ENCODE assay signal across 16 cellular contexts in the genomic region with DNA sequence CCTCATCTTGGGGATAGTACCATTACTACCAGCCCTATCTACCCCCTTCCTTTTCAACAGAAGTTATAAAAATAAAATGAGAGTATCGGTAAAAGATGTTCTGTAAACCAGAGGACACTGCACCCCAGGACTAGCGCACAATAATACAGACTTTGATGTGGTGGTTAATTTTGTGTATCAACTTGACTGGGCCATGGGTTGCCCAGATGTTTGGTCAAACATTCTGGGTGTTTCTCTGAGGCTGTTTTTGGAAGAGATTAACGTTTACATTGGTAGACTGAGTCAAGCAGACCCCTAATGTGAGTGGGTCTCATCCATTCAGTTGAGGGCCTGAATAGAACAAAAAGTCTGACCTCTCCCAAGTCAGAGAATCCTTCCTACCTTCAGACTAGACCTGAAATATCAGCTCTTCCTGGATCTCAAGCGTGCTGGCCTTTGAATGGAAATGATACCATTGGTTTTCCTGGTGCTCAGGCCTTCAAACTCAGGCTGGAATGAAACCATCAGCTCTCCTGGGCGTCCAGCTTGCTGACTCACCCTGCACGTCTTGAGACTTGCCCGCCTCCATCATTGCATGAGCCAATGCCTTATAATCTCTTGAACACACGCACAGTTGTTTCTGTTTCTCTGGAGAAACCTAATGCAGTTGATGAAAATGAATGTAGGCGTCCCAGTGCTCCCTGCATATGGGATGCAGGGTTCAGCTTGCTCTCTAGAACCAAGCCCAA. TPM values are rescaled to one million over a fixed set of nuclear protein-coding genes. Genes with fewer than 3 reads are reported as not detected.
DNase-seq lines count a peak whose midpoint lies in the region; ATAC-seq and TF ChIP-seq lines count a peak whose summit lies in the region.
"Had no signal": no experiment of that assay in that cellular context is flagged by ENCODE, and none has a peak within 500 bp of the region (broad histone marks: within the 10 kb centered on the region; RNA-seq: fewer than 3 reads in every experiment).

No MANE protein-coding gene starts in this region.

- H3K79me2 ChIP-seq in HCT116 (ENCODE audit: insufficient read depth, low read length), result no peaks in the 10 kb centered on the region

- H2AFZ ChIP-seq in HCT116 (ENCODE audit: low read depth, low read length, poor library complexity, severe bottlenecking), result no peak overlapping the region

- POLR2A ChIA-PET in HCT116 (lab: Charles Lee) (no interaction called here), WTC11 (lab: Charles Lee) (no interaction called here)

- H4K20me1 ChIP-seq in HCT116 (ENCODE audit: insufficient read depth), result no peaks in the 10 kb centered on the region

- no peak overlapping the region for H3K27ac ChIP-seq in HCT116 (ENCODE audit: low read depth, low read length)
- H3K27ac ChIP-seq: esophagus muscularis mucosa had no signal

- BruUV-seq in HCT116 (replicated peaks; lab: Mats Ljungman, UMichigan), result no TSS peak

- H3K9me2 ChIP-seq in HCT116 (ENCODE audit: insufficient read depth), result no peaks in the 10 kb centered on the region

- no peaks in the 10 kb centered on the region for H3K27me3 Mint-ChIP-seq in WTC11 (ENCODE audit: low read depth)

- no peak overlapping the region for H3K9ac ChIP-seq in HCT116 (ENCODE audit: low read length)

- peaks cover 17 to 31% of the 10 kb centered on the region in 2 experiments; a peak in 3 of 4 replicates for H3K4me1 ChIP-seq in HCT116 (ENCODE audit: control insufficient read depth in 1 of 2, insufficient read depth in 2 of 2, low read length in 2 of 2)
- H3K4me1 ChIP-seq: HAP-1 had no signal

- H3K36me3 ChIP-seq in HCT116 (ENCODE audit: control insufficient read depth in 1 of 2, insufficient read depth in 2 of 2, low read length in 2 of 2), result 0 out of 4 replicates have a peak, but pooled peaks cover 0 to 4% of the 10 kb centered on the region in 2 experiments

- no peaks in the 10 kb centered on the region for H3K9me3 ChIP-seq in HCT116 (ENCODE audit: control insufficient read depth in 1 of 2, insufficient read depth in 1 of 2, low read depth in 1 of 2, low read length in 2 of 2)
- H3K9me3 ChIP-seq: esophagus muscularis mucosa, HAP-1, mucosa of descending colon had no signal

- H3K4me2 ChIP-seq in HCT116 (ENCODE audit: low read length), result 0 out of 2 replicates have a peak overlapping the region, but pooled peaks have one; percentile 21

- TF ChIP-seq POLR2A in HCT116 (IDR thresholded peaks at IDR 0.05; ENCODE audit: borderline replicate concordance, extremely low read depth, insufficient read depth, insufficient read length), result no peak

- H3K36me3 Mint-ChIP-seq in WTC11, result peaks cover 9% of the 10 kb centered on the region
- H3K36me3 Mint-ChIP-seq: immature natural killer cell, type B pancreatic cell had no signal

- H3K4me3 Mint-ChIP-seq in WTC11, result no peak overlapping the region
- H3K4me3 Mint-ChIP-seq: activated naive CD4-positive, alpha-beta T cell treated with anti-CD3 and anti-CD28 coated beads for 36 hours; immature natural killer cell; type B pancreatic cell had no signal

- intact Hi-C loops in HCT116 (cut with micrococcal nuclease), result no loop called here

- no peak for TF ChIP-seq CTCF in HCT116 (IDR thresholded peaks at IDR 0.05 in 2 of 3, conservative IDR thresholded peaks at IDR 0.05 in 1 of 3; ENCODE audit: borderline replicate concordance in 1 of 3, insufficient read depth in 1 of 3, low read depth in 2 of 3, low read length in 2 of 3)
- TF ChIP-seq CTCF in WTC11 (IDR thresholded peaks at IDR 0.05), result no peak

- ATAC-seq in HCT116 (no peak), WTC11 (no peak), GM19351 (IDR thresholded peaks at IDR 0.05; ENCODE audit: unreplicated experiment) (no peak)
- ATAC-seq: mucosa of descending colon had no signal

- H3K9me3 Mint-ChIP-seq in WTC11, result peaks cover 8% of the 10 kb centered on the region; the same call in 1 of the 2 replicates
- H3K9me3 Mint-ChIP-seq: activated naive CD4-positive, alpha-beta T cell treated with anti-CD3 and anti-CD28 coated beads for 36 hours; immature natural killer cell; type B pancreatic cell had no signal

- RAD21 ChIA-PET in HCT116 (lab: Charles Lee; ENCODE audit: low non-redundant PET in 1 of 2, low total read pairs in 2 of 2, uncharacterized antibody in 2 of 2, unreplicated experiment in 2 of 2), result no interaction called here

- H3K4me1 Mint-ChIP-seq in WTC11, result peaks cover 44% of the 10 kb centered on the region

- CTCF ChIA-PET in HCT116 (lab: Charles Lee), result interaction anchor here (1.2 to 2.1 kb wide), 2 partner anchors 9 to 10 kb away, joined by 4 to 6 read pairs; a partner anchor contains a TSS
- CTCF ChIA-PET in WTC11 (lab: Charles Lee), result interaction anchor here (1.5 to 8.1 kb wide), 2 partner anchors 9 to 18 kb away, joined by 3 to 87 read pairs; a partner anchor contains a TSS

- no peaks in the 10 kb centered on the region for H3K27me3 ChIP-seq in HCT116 (ENCODE audit: insufficient read depth, low read length)

- peak; percentile 55 for DNase-seq in A172 (ENCODE audit: low spot score)
- DNase-seq in HCT116 (ENCODE audit: low read depth, low spot score), result no peak
- no peak for DNase-seq in WTC11 (ENCODE audit: low spot score)
- DNase-seq in fibroblast of peridontal ligament (ENCODE audit: extremely low read depth), result peak; percentile 93
- DNase-seq in middle frontal gyrus (ENCODE audit: extremely low spot score, low spot score), result no peak
- DNase-seq in NCI-H1092 (lab: John Stamatoyannopoulos, UW), result no peak
- DNase-seq in activated T-cell treated with anti-CD3 and anti-CD28 coated beads for 4 hours, result no peak
- DNase-seq: activated naive CD4-positive, alpha-beta T cell treated with anti-CD3 and anti-CD28 coated beads for 36 hours; immature natural killer cell; NCI-H1417; NCI-H69 had no signal

- H3K27ac Mint-ChIP-seq in WTC11, result 0 out of 2 replicates have a peak overlapping the region, but pooled peaks have one; percentile 45
- H3K27ac Mint-ChIP-seq: activated naive CD4-positive, alpha-beta T cell treated with anti-CD3 and anti-CD28 coated beads for 36 hours; immature natural killer cell; type B pancreatic cell had no signal

- no peak for TF ChIP-seq RAD21 in HCT116 (IDR thresholded peaks at IDR 0.05; ENCODE audit: low read depth)

- H3K4me3 ChIP-seq in HCT116 (replicated peaks in 1 of 2; ENCODE audit: low read depth in 1 of 2, low read length in 2 of 2), result no peak overlapping the region
- H3K4me3 ChIP-seq: esophagus muscularis mucosa, HAP-1, mucosa of descending colon had no signal

TF ChIP-seq in HCT116, 20 proteins besides CTCF, POLR2A, EP300 and RAD21 (continues in another document):
- TF ChIP-seq TCF7L2 (IDR thresholded peaks at IDR 0.05; ENCODE audit: borderline replicate concordance, extremely low read depth, insufficient read depth, insufficient read length) (no peak), SP1 (IDR thresholded peaks at IDR 0.05; ENCODE audit: low read depth) (no peak), ZFX (IDR thresholded peaks at IDR 0.05) (no peak), SIN3A (IDR thresholded peaks at IDR 0.05; ENCODE audit: low read depth) (no peak), EGR1 (IDR thresholded peaks at IDR 0.05; ENCODE audit: low read depth) (no peak), CEBPB (IDR thresholded peaks at IDR 0.05; ENCODE audit: low read depth) (no peak)
- TF ChIP-seq, protein P1, sequence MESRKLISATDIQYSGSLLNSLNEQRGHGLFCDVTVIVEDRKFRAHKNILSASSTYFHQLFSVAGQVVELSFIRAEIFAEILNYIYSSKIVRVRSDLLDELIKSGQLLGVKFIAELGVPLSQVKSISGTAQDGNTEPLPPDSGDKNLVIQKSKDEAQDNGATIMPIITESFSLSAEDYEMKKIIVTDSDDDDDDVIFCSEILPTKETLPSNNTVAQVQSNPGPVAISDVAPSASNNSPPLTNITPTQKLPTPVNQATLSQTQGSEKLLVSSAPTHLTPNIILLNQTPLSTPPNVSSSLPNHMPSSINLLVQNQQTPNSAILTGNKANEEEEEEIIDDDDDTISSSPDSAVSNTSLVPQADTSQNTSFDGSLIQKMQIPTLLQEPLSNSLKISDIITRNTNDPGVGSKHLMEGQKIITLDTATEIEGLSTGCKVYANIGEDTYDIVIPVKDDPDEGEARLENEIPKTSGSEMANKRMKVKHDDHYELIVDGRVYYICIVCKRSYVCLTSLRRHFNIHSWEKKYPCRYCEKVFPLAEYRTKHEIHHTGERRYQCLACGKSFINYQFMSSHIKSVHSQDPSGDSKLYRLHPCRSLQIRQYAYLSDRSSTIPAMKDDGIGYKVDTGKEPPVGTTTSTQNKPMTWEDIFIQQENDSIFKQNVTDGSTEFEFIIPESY (IDR thresholded peaks at IDR 0.05; ENCODE audit: extremely low read depth, insufficient replicate concordance, low read length), result no peak

TF ChIP-seq in WTC11, 78 proteins besides CTCF, POLR2A, EP300 and RAD21 (continues in another document):
- no peak for TF ChIP-seq SMAD3 (CRISPR knock-in tag; IDR thresholded peaks at IDR 0.05; ENCODE audit: borderline replicate concordance)
- no peak for TF ChIP-seq ZNF263 (CRISPR knock-in tag; IDR thresholded peaks at IDR 0.05; ENCODE audit: low read depth)
- TF ChIP-seq ZNF423 (CRISPR knock-in tag; IDR thresholded peaks at IDR 0.05), result no peak
- TF ChIP-seq, protein P2, sequence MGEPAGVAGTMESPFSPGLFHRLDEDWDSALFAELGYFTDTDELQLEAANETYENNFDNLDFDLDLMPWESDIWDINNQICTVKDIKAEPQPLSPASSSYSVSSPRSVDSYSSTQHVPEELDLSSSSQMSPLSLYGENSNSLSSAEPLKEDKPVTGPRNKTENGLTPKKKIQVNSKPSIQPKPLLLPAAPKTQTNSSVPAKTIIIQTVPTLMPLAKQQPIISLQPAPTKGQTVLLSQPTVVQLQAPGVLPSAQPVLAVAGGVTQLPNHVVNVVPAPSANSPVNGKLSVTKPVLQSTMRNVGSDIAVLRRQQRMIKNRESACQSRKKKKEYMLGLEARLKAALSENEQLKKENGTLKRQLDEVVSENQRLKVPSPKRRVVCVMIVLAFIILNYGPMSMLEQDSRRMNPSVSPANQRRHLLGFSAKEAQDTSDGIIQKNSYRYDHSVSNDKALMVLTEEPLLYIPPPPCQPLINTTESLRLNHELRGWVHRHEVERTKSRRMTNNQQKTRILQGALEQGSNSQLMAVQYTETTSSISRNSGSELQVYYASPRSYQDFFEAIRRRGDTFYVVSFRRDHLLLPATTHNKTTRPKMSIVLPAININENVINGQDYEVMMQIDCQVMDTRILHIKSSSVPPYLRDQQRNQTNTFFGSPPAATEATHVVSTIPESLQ (CRISPR knock-in tag; IDR thresholded peaks at IDR 0.05), result no peak
- no peak for TF ChIP-seq JUN (CRISPR knock-in tag; IDR thresholded peaks at IDR 0.05)
- TF ChIP-seq HMGA2 (CRISPR knock-in tag; IDR thresholded peaks at IDR 0.05), result no peak
- no peak for TF ChIP-seq TCF7 (CRISPR knock-in tag; IDR thresholded peaks at IDR 0.05; ENCODE audit: low read depth)

RNA-seq across cellular contexts. Expression of a gene that starts 10.1 kb away (rescaled TPM):
- total RNA-seq in A172 (2014; rRNA removed; shearing (Covaris generic)), result 12.2 and 17.2 TPM in 2 replicates
- total RNA-seq in HCT116 (2021; ENCODE audit: unreplicated experiment), result 14.5 TPM
- polyA plus RNA-seq in HCT116 (2012), result 7.2 and 8.4 TPM in 2 replicates
- total RNA-seq in WTC11 (2021), result 12.1 to 16.5 TPM (median 14.2 TPM) in 3 replicates

RNA-seq across cellular contexts. Expression of a gene that starts 19.8 kb away (rescaled TPM):
- 15.4 and 22.7 TPM in 2 replicates for total RNA-seq in A172 (2014; rRNA removed; shearing (Covaris generic))
- total RNA-seq in HCT116 (2021; ENCODE audit: unreplicated experiment) (21.5 TPM), WTC11 (2021) (34.8 to 38.0 TPM (median 35.9 TPM) in 3 replicates)
- polyA plus RNA-seq in HCT116 (2012), result 18.0 and 21.0 TPM in 2 replicates

Comparison
In these comparisons a context has a peak if more than half of its experiments do, and no peak if none do; other contexts are left out.
1. DNase-seq: peak in A172 (single experiment) and fibroblast of peridontal ligament (single experiment); none in HCT116 (single experiment), WTC11 (single experiment), middle frontal gyrus (single experiment), NCI-H1092 (single experiment) and activated T-cell treated with anti-CD3 and anti-CD28 coated beads for 4 hours (single experiment).